In genomic region chr13:49247722-49248432, GRCh38 we compare ENCODE assay signal across 1 cellular context.
A peak's percentile ranks its signal among the peaks of the same experiment; 100 is the strongest.
TF ChIP-seq lines count a peak whose summit lies in the region.

CDADC1 (plus strand) TSS chr13:49247925; CDS start chr13:49248038, 113 bp downstream.

TF ChIP-seq in K562, 482 proteins besides CTCF, POLR2A, EP300 and RAD21 (continued from another document and continues in another):
- TF ChIP-seq, protein P1, sequence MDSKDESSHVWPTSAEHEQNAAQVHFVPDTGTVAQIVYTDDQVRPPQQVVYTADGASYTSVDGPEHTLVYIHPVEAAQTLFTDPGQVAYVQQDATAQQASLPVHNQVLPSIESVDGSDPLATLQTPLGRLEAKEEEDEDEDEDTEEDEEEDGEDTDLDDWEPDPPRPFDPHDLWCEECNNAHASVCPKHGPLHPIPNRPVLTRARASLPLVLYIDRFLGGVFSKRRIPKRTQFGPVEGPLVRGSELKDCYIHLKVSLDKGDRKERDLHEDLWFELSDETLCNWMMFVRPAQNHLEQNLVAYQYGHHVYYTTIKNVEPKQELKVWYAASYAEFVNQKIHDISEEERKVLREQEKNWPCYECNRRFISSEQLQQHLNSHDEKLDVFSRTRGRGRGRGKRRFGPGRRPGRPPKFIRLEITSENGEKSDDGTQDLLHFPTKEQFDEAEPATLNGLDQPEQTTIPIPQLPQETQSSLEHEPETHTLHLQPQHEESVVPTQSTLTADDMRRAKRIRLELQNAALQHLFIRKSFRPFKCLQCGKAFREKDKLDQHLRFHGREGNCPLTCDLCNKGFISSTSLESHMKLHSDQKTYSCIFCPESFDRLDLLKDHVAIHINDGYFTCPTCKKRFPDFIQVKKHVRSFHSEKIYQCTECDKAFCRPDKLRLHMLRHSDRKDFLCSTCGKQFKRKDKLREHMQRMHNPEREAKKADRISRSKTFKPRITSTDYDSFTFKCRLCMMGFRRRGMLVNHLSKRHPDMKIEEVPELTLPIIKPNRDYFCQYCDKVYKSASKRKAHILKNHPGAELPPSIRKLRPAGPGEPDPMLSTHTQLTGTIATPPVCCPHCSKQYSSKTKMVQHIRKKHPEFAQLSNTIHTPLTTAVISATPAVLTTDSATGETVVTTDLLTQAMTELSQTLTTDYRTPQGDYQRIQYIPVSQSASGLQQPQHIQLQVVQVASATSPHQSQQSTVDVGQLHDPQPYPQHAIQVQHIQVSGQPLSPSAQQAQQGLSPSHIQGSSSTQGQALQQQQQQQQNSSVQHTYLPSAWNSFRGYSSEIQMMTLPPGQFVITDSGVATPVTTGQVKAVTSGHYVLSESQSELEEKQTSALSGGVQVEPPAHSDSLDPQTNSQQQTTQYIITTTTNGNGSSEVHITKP (IDR thresholded peaks at IDR 0.05; ENCODE audit: partially characterized antibody): peak; percentile 62
- no peak for TF ChIP-seq STAG1 (CRISPR knock-in tag; IDR thresholded peaks at IDR 0.05; ENCODE audit: borderline replicate concordance)
- no peak for TF ChIP-seq GTF2F1 (IDR thresholded peaks at IDR 0.05; ENCODE audit: low read depth, low read length)
- TF ChIP-seq GTF2A2 (tag; IDR thresholded peaks at IDR 0.05): no peak
- TF ChIP-seq MLX (CRISPR knock-in tag; conservative IDR thresholded peaks at IDR 0.05): no peak
- no peak for TF ChIP-seq NR2F6 (CRISPR knock-in tag; IDR thresholded peaks at IDR 0.05)
- TF ChIP-seq ZNF232 (CRISPR knock-in tag; IDR thresholded peaks at IDR 0.05): no peak
- TF ChIP-seq ZNF717 (CRISPR knock-in tag; IDR thresholded peaks at IDR 0.05): no peak
- TF ChIP-seq GABPA (tag; conservative IDR thresholded peaks at IDR 0.05; ENCODE audit: low read depth): no peak
- TF ChIP-seq SMAD1 (IDR thresholded peaks at IDR 0.05; ENCODE audit: low read depth, low read length, partially characterized antibody): no peak
- TF ChIP-seq DLX4 (CRISPR knock-in tag; IDR thresholded peaks at IDR 0.05): no peak
- TF ChIP-seq ZBTB17 (CRISPR knock-in tag; IDR thresholded peaks at IDR 0.05): no peak
- TF ChIP-seq ZFP91 (CRISPR knock-in tag; IDR thresholded peaks at IDR 0.05): no peak
- no peak for TF ChIP-seq ZKSCAN1 (IDR thresholded peaks at IDR 0.05; ENCODE audit: low read depth, low read length)
- no peak for TF ChIP-seq SMARCA4 (IDR thresholded peaks at IDR 0.05)
- TF ChIP-seq IRF1 (CRISPR knock-in tag; IDR thresholded peaks at IDR 0.05; ENCODE audit: borderline replicate concordance): no peak
- TF ChIP-seq PTBP1 (IDR thresholded peaks at IDR 0.05; ENCODE audit: low read depth, low read length): no peak
- TF ChIP-seq ZBTB2 (IDR thresholded peaks at IDR 0.05): no peak
- 0 out of 2 replicates have a peak, but pooled peaks have one; percentile 4 for TF ChIP-seq NFRKB (IDR thresholded peaks at IDR 0.05; ENCODE audit: low read depth)
- TF ChIP-seq ZBTB5 (IDR thresholded peaks at IDR 0.05): no peak
- no peak for TF ChIP-seq ZNF644 (tag; IDR thresholded peaks at IDR 0.05; ENCODE audit: low read depth)
- no peak for TF ChIP-seq FOXP1 (CRISPR knock-in tag; IDR thresholded peaks at IDR 0.05)
- no peak for TF ChIP-seq ZNF785 (CRISPR knock-in tag; IDR thresholded peaks at IDR 0.05)
- no peak for TF ChIP-seq NELFE (IDR thresholded peaks at IDR 0.05; ENCODE audit: insufficient read depth, insufficient read length)
- peak; percentile 60 for TF ChIP-seq TAF1 (IDR thresholded peaks at IDR 0.05; ENCODE audit: control insufficient read depth, extremely low read depth, insufficient read depth, low read length, severe bottlenecking)
- TF ChIP-seq ZNF696 (CRISPR knock-in tag; conservative IDR thresholded peaks at IDR 0.05): no peak
- no peak for TF ChIP-seq ILF3 (IDR thresholded peaks at IDR 0.05; ENCODE audit: borderline replicate concordance)
- no peak for TF ChIP-seq TRIM25 (IDR thresholded peaks at IDR 0.05; ENCODE audit: borderline replicate concordance)
- TF ChIP-seq KLF6 (CRISPR knock-in tag; IDR thresholded peaks at IDR 0.05; ENCODE audit: borderline replicate concordance): no peak
- TF ChIP-seq RB1 (IDR thresholded peaks at IDR 0.05; ENCODE audit: low read depth): peak; percentile 68; the same call in 1 of the 2 replicates
- no peak for TF ChIP-seq ZNF668 (CRISPR knock-in tag; IDR thresholded peaks at IDR 0.05)
- no peak for TF ChIP-seq CREBBP (IDR thresholded peaks at IDR 0.05; ENCODE audit: low read depth, low read length)
- no peak for TF ChIP-seq ELK3 (CRISPR knock-in tag; IDR thresholded peaks at IDR 0.05)
- TF ChIP-seq ASH1L (IDR thresholded peaks at IDR 0.05; ENCODE audit: borderline replicate concordance, low read depth, partially characterized antibody): no peak
- TF ChIP-seq, protein P2, sequence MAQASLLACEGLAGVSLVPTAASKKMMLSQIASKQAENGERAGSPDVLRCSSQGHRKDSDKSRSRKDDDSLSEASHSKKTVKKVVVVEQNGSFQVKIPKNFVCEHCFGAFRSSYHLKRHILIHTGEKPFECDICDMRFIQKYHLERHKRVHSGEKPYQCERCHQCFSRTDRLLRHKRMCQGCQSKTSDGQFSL (CRISPR knock-in tag; IDR thresholded peaks at IDR 0.05): no peak
- TF ChIP-seq, protein P2 (tag; IDR thresholded peaks at IDR 0.05): no peak
- no peak for TF ChIP-seq SIRT6 (IDR thresholded peaks at IDR 0.05; ENCODE audit: low read depth, low read length)
- peak; percentile 90 for TF ChIP-seq ATF1 (CRISPR knock-in tag; IDR thresholded peaks at IDR 0.05)
- peak; percentile 100 for TF ChIP-seq ATF1 (tag; IDR thresholded peaks at IDR 0.05)
- TF ChIP-seq MIER1 (IDR thresholded peaks at IDR 0.05; ENCODE audit: low read depth): no peak
- no peak for TF ChIP-seq PHB2 (IDR thresholded peaks at IDR 0.05; ENCODE audit: low read depth)
- TF ChIP-seq ZNF395 (CRISPR knock-in tag; IDR thresholded peaks at IDR 0.05): no peak
- TF ChIP-seq, protein P3, sequence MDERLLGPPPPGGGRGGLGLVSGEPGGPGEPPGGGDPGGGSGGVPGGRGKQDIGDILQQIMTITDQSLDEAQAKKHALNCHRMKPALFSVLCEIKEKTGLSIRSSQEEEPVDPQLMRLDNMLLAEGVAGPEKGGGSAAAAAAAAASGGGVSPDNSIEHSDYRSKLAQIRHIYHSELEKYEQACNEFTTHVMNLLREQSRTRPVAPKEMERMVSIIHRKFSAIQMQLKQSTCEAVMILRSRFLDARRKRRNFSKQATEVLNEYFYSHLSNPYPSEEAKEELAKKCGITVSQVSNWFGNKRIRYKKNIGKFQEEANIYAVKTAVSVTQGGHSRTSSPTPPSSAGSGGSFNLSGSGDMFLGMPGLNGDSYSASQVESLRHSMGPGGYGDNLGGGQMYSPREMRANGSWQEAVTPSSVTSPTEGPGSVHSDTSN (CRISPR knock-in tag; IDR thresholded peaks at IDR 0.05; ENCODE audit: low read depth): no peak
- TF ChIP-seq, protein P3 (tag; conservative IDR thresholded peaks at IDR 0.05; ENCODE audit: low read depth): no peak
- no peak for TF ChIP-seq ZBTB7A (IDR thresholded peaks at IDR 0.05; ENCODE audit: borderline replicate concordance, control insufficient read depth, low read depth, low read length)
- TF ChIP-seq LCOR (CRISPR knock-in tag; IDR thresholded peaks at IDR 0.05): no peak
- no peak for TF ChIP-seq NFIX (CRISPR knock-in tag; IDR thresholded peaks at IDR 0.05; ENCODE audit: low read depth)
- TF ChIP-seq NR3C1 (CRISPR knock-in tag; IDR thresholded peaks at IDR 0.05): no peak
